ENCODE assay signal across 10 cellular contexts in the genomic region with DNA sequence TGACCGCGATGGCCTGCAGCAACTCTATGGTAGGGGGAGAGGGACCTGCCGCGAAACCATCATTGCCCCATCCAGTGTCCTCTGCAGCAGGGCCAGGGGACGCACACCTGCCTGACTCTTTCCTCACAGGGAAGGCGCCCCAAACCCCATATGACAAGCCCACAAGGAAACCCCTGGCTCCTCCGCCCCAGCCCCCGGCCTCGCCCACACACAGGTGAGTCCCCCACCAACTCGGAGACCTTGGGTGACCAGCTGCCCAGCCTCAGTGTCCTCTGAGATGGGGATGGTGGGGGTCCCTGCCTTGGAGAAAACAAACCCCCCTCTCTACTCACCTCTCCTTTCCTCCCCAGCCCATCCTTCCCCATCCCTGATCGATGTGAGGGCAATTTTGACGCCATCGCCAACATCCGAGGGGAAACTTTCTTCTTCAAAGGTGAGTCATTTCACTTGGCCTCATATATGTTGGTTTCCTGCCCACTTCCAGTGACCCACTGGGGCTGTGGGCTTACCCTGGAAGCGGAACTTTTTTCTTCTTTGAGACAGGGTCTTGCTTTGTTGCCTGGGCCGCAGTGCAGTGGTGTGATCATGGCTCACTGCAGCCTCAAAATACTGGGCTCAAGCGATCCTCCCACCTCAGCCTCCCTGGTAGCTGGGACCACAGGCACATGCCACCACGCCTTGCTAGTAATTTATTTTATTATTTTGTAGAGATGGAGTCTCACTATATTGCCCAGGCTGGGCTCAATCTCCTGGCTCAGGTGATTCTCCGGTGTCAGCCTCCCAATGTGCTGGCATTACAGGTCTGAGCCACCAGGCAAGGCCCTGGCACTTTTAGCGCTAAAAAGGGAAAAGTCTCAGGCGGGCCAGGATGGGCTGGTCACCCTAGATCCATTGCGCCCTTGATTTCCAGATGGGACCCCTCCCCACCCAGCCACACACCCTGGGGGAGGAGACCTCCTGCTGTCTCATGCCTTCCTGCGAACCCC. TPM values are rescaled to one million over a fixed set of nuclear protein-coding genes. Genes with fewer than 3 reads are reported as not detected.
A peak's percentile ranks its signal among the peaks of the same experiment; 100 is the strongest.
DNase-seq lines count a peak whose midpoint lies in the region; ATAC-seq, FAIRE-seq and TF ChIP-seq lines count a peak whose summit lies in the region.
"Had no signal": no experiment of that assay in that cellular context is flagged by ENCODE, and none has a peak within 500 bp of the region (broad histone marks: within the 10 kb centered on the region; RNA-seq: fewer than 3 reads in every experiment).

No MANE protein-coding gene starts in this region.

- peak overlapping the region; percentile 33 for H3K4me3 Mint-ChIP-seq in mesothelial cell of epicardium

- SMC1A ChIA-PET in GM12878 (lab: Charles Lee; ENCODE audit: uncharacterized antibody, unreplicated experiment): interaction anchor here (0.9 to 3.9 kb wide), 5 partner anchors 17 to 77 kb away, joined by 3 to 53 read pairs (median 4); partner anchors contain the start of gene ZNF213

- no peak overlapping the region for H3K27ac Mint-ChIP-seq in mesothelial cell of epicardium

- TF ChIP-seq RAD21 in GM12878 (IDR thresholded peaks at IDR 0.05; ENCODE audit: insufficient read depth, low read depth, low read length): no peak

- TSS peak; percentile 57 for BruUV-seq in GM12878 (replicated peaks; lab: Mats Ljungman, UMichigan)

- no peak for TF ChIP-seq EP300 in GM12878 (IDR thresholded peaks at IDR 0.05; ENCODE audit: borderline replicate concordance in 1 of 2, control insufficient read depth in 1 of 2, low read depth in 2 of 2, low read length in 2 of 2)
- TF ChIP-seq EP300 in ovary (IDR thresholded peaks at IDR 0.05): no peak

- intact Hi-C loops in GM12878 (cut with micrococcal nuclease; ENCODE audit: unreplicated experiment): loop anchor here (2.0 kb wide), 1 partner anchor 109 kb away; no protein-coding TSS in a partner anchor
- intact Hi-C loops in ovary (cut with DNase I): loop anchor here in 3 of 4 donors (5.0 to 10.0 kb wide), 2 partner anchors 107 to 110 kb away; no protein-coding TSS in a partner anchor

- no peaks in the 10 kb centered on the region for H4K20me1 ChIP-seq in GM12878 (ENCODE audit: control insufficient read depth, insufficient read depth)

- peak overlapping the region; percentile 75 for H3K4me2 ChIP-seq in GM12878 (ENCODE audit: control insufficient read depth, insufficient read depth)

- TF ChIP-seq CTCF in GM12878 (IDR thresholded peaks at IDR 0.05 in 2 of 3, conservative IDR thresholded peaks at IDR 0.05 in 1 of 3; ENCODE audit: control insufficient read depth in 2 of 3, extremely low read depth in 1 of 3, insufficient read depth in 1 of 3, low read depth in 3 of 3, low read length in 3 of 3): no peak
- no peak for TF ChIP-seq CTCF in mesothelial cell of epicardium (IDR thresholded peaks at IDR 0.05; ENCODE audit: unreplicated experiment)
- TF ChIP-seq CTCF in ovary (IDR thresholded peaks at IDR 0.05): no peak

- H2AFZ ChIP-seq in ACC112 (ENCODE audit: low read length, unreplicated experiment) (no peak overlapping the region), GM12878 (ENCODE audit: control insufficient read depth, low read depth, low read length) (no peak overlapping the region)

- TF ChIP-seq POLR2A in GM12878 (IDR thresholded peaks at IDR 0.05; ENCODE audit: low read depth, low read length) (no peak), ovary (IDR thresholded peaks at IDR 0.05) (no peak)

- H3K9me3 ChIP-seq in HAP-1: no peaks in the 10 kb centered on the region
- H3K9me3 ChIP-seq in GM12878 (replicated peaks; ENCODE audit: control insufficient read depth, insufficient read depth, low read length): no peaks in the 10 kb centered on the region
- H3K9me3 ChIP-seq in ovary: no peaks in the 10 kb centered on the region

- H3K4me3 ChIP-seq in ACC112 (ENCODE audit: low read depth, low read length) (peak overlapping the region; percentile 98), HAP-1 (peak overlapping the region; percentile 92), GM12878 (peak overlapping the region; percentile 87; the same call in 1 of the 2 replicates), ovary (no peak overlapping the region)

- no peaks in the 10 kb centered on the region for H3K9me3 Mint-ChIP-seq in mesothelial cell of epicardium

- H3K27ac ChIP-seq in ACC112 (ENCODE audit: low read depth, low read length) (no peak overlapping the region), GM12878 (ENCODE audit: control insufficient read depth, insufficient read depth) (no peak overlapping the region), ovary (no peak overlapping the region)

- in situ Hi-C loops in HAP-1 (cut with MboI; ENCODE audit: low sequenced_read_pairs) (no loop called here), GM12878 (cut with MboI) (no loop called here)

- H3K27me3 Mint-ChIP-seq in mesothelial cell of epicardium (ENCODE audit: low read depth): no peaks in the 10 kb centered on the region

- no peak overlapping the region for H3K9ac ChIP-seq in GM12878 (ENCODE audit: control insufficient read depth, insufficient read depth, low read length)

- no peaks in the 10 kb centered on the region for H3K79me2 ChIP-seq in ACC112 (ENCODE audit: control insufficient read depth, insufficient read depth, low read length, unreplicated experiment)
- no peaks in the 10 kb centered on the region for H3K79me2 ChIP-seq in GM12878 (ENCODE audit: control insufficient read depth, insufficient read depth, low read length)

- H3K36me3 Mint-ChIP-seq in mesothelial cell of epicardium: peaks cover 6% of the 10 kb centered on the region

- 85% methylated on average over 23 of the region's 23 CpGs for WGBS in GM12878 (ENCODE audit: insufficient coverage, insufficient replicate concordance, low lambda C conversion rate, missing lambda C conversion rate)
- 92 to 95% (median 93%) methylated on average over 23 of the region's 23 CpGs for WGBS in ovary, 3 donors

- CTCF ChIA-PET in GM12878 (lab: Yijun Ruan, JAX): interaction anchor here (0.9 to 9.5 kb wide), 18 partner anchors 9 to 110 kb away, joined by 3 to 174 read pairs (median 8); partner anchors contain the start of gene ZNF213

- RAD21 ChIA-PET in GM12878 (lab: Charles Lee; ENCODE audit: unreplicated experiment): interaction anchor here (0.9 to 3.0 kb wide), 7 partner anchors 16 to 115 kb away, joined by 3 to 72 read pairs (median 7); partner anchors contain the start of gene ZNF213

- H3K36me3 ChIP-seq in ACC112 (ENCODE audit: insufficient read depth, low read length) (no peaks in the 10 kb centered on the region), HAP-1 (replicated peaks) (no peaks in the 10 kb centered on the region; the same call in 1 of the 2 replicates), GM12878 (ENCODE audit: control insufficient read depth in 2 of 2, insufficient read depth in 2 of 2, low read length in 1 of 2) (no peaks in the 10 kb centered on the region), ovary (no peaks in the 10 kb centered on the region)

- DNase-seq in HAP-1 (ENCODE audit: low spot score in 2 of 2): no peak
- no peak for DNase-seq in GM12878 (ENCODE audit: low read depth, low spot score)
- DNase-seq in mesothelial cell of epicardium (ENCODE audit: low spot score in 2 of 2, unreplicated experiment in 2 of 2): no peak
- DNase-seq in ovary: no peak
- no peak for DNase-seq in HTR-8/SVneo (ENCODE audit: insufficient read length, low spot score)
- no peak for DNase-seq in HuH-7 (ENCODE audit: low spot score)
- DNase-seq: NCI-H1092, SW 1271 had no signal

- H3K4me1 Mint-ChIP-seq in mesothelial cell of epicardium: peaks cover 8% of the 10 kb centered on the region

- FAIRE-seq in GM12878 (lab: Jason Lieb, UNC) (no peak), HTR-8/SVneo (lab: Jason Lieb, UNC) (no peak)

- POLR2A ChIA-PET in GM12878 (lab: Charles Lee): interaction anchor here (0.9 to 1.4 kb wide), 3 partner anchors 14 to 73 kb away, joined by 3 to 4 read pairs (median 3); no protein-coding TSS in a partner anchor

- H3K27me3 ChIP-seq in ACC112 (ENCODE audit: insufficient read depth, low read length) (no peaks in the 10 kb centered on the region), HAP-1 (ENCODE audit: low read depth) (no peaks in the 10 kb centered on the region), GM12878 (replicated peaks in 1 of 2; ENCODE audit: control insufficient read depth in 2 of 2, insufficient read depth in 2 of 2, low read length in 1 of 2) (no peaks in the 10 kb centered on the region), ovary (no peaks in the 10 kb centered on the region)

- ATAC-seq in GM12878 (no peak), GM18517 (IDR thresholded peaks at IDR 0.05; ENCODE audit: unreplicated experiment) (no peak)

- peaks cover 10% of the 10 kb centered on the region for H3K4me1 ChIP-seq in ACC112 (ENCODE audit: control insufficient read depth, insufficient read depth, low read length, unreplicated experiment)
- H3K4me1 ChIP-seq in HAP-1: peaks cover 10% of the 10 kb centered on the region
- peaks cover 16% of the 10 kb centered on the region for H3K4me1 ChIP-seq in GM12878 (ENCODE audit: control insufficient read depth, insufficient read depth, low read length)
- peaks cover 8% of the 10 kb centered on the region for H3K4me1 ChIP-seq in ovary (ENCODE audit: insufficient read depth)

RNA-seq across cellular contexts. Expression of gene IL32, which starts 8.0 kb away (rescaled TPM):
- total RNA-seq in GM12878 (2013; cell fraction: nucleolus; rRNA removed): 76.5 and 84.9 TPM in 2 replicates
- total RNA-seq in GM12878 (2014; rRNA removed) (61.5 and 70.0 TPM in 2 replicates), GM12878 (2014; rRNA removed; fragmentation: Illumina TruSeq; extraction: Trizol) (25.8 and 27.0 TPM in 2 replicates), GM12878 (2021) (69.5 and 72.6 TPM in 2 replicates), mesothelial cell of epicardium (4.9 to 6.0 TPM (median 5.5 TPM) in 3 replicates), ovary (10 to 100 TPM in 4 of 7 donors, 1 to 10 TPM in 3; 3.8 to 24.7 (median 10.6) TPM)
- polyA plus RNA-seq in GM12878 (2011; ENCODE audit: low read depth): 89.9 TPM
- polyA plus RNA-seq in GM12878 (2011; rRNA removed) (92.5 and 122 TPM in 2 replicates), GM12878 (2014; fragmentation: Illumina TruSeq; extraction: Trizol) (30.5 and 54.4 TPM in 2 replicates), GM12878 (2014; fragmentation: Nextera tagmentation; extraction: Ambion mirVana) (10 to 100 TPM; 44.8 to 49.3 TPM), GM12878 (2014; rRNA removed) (74.1 and 82.0 TPM in 2 replicates), GM12878 (2016; fragmentation: Nextera tagmentation; extraction: Ambion mirVana) (10 to 100 TPM; 51.1 to 57.2 TPM), ovary (10 to 100 TPM; 23.9 to 54.9 TPM)
- 206 and 287 TPM in 2 replicates for polyA plus RNA-seq in GM12878 (2011; cell fraction: cytosol; rRNA removed)
- 208 and 325 TPM in 2 replicates for polyA plus RNA-seq in GM12878 (2011; cell fraction: nucleus; rRNA removed)
- 178 and 191 TPM in 2 replicates for polyA plus RNA-seq in GM12878 (2012)
- 37.9 and 97.9 TPM in 2 replicates for polyA minus RNA-seq in GM12878 (2011; rRNA and poly(A)+ RNA removed)
- 52.2 and 53.5 TPM in 2 replicates for polyA minus RNA-seq in GM12878 (2011; cell fraction: cytosol; rRNA and poly(A)+ RNA removed)
- polyA minus RNA-seq in GM12878 (2011; cell fraction: nucleus; rRNA and poly(A)+ RNA removed): 55.2 and 62.4 TPM in 2 replicates

RNA-seq across cellular contexts. Expression of gene MMP25, which starts 11.1 kb away (rescaled TPM):
- 0.19 and 0.24 TPM in 2 replicates for total RNA-seq in GM12878 (2013; cell fraction: nucleolus; rRNA removed)
- total RNA-seq in GM12878 (2014; rRNA removed) (0.11 and 0.33 TPM in 2 replicates), GM12878 (2014; rRNA removed; fragmentation: Illumina TruSeq; extraction: Trizol) (0.18 and 0.31 TPM in 2 replicates), GM12878 (2021) (0.31 and 0.35 TPM in 2 replicates), mesothelial cell of epicardium (0.09 to 0.16 TPM (median 0.11 TPM) in 3 replicates), ovary (under 1 TPM in 6 of 7 donors, not detected in 1; 0.15 to 0.72 (median 0.61) TPM)
- not detected for polyA plus RNA-seq in GM12878 (2011; ENCODE audit: low read depth)
- polyA plus RNA-seq in GM12878 (2011; rRNA removed) (0.01 and 0.03 TPM in 2 replicates), GM12878 (2014; fragmentation: Illumina TruSeq; extraction: Trizol) (0.06 TPM in 1 of 2 replicates, not detected in the other), GM12878 (2014; fragmentation: Nextera tagmentation; extraction: Ambion mirVana) (under 1 TPM in 1 of 2 experiments, not detected in 1; 0.04 TPM), GM12878 (2014; rRNA removed) (0.35 and 0.39 TPM in 2 replicates), GM12878 (2016; fragmentation: Nextera tagmentation; extraction: Ambion mirVana) (under 1 TPM; 0.13 to 0.36 TPM), ovary (under 1 TPM; 0.17 to 0.59 TPM)
- 0.01 and 0.05 TPM in 2 replicates for polyA plus RNA-seq in GM12878 (2011; cell fraction: cytosol; rRNA removed)
- 0.42 and 0.53 TPM in 2 replicates for polyA plus RNA-seq in GM12878 (2011; cell fraction: nucleus; rRNA removed)
- polyA plus RNA-seq in GM12878 (2012): 0.83 and 1.1 TPM in 2 replicates
- polyA minus RNA-seq in GM12878 (2011; rRNA and poly(A)+ RNA removed): 0.07 and 0.67 TPM in 2 replicates
- 0.27 TPM in 1 of 2 replicates, not detected in the other for polyA minus RNA-seq in GM12878 (2011; cell fraction: cytosol; rRNA and poly(A)+ RNA removed)
- polyA minus RNA-seq in GM12878 (2011; cell fraction: nucleus; rRNA and poly(A)+ RNA removed): 0.60 and 0.67 TPM in 2 replicates

RNA-seq across cellular contexts. Expression of gene BICDL2, which starts 20.7 kb away (rescaled TPM):
- not detected in 2 replicates for total RNA-seq in GM12878 (2013; cell fraction: nucleolus; rRNA removed)
- total RNA-seq in GM12878 (2014; rRNA removed) (not detected in 2 replicates), GM12878 (2014; rRNA removed; fragmentation: Illumina TruSeq; extraction: Trizol) (not detected in 2 replicates), GM12878 (2021) (not detected in 2 replicates), mesothelial cell of epicardium (4.5 to 5.8 TPM (median 5.1 TPM) in 3 replicates), ovary (10 to 100 TPM in 1 of 7 donors, 1 to 10 TPM in 2, under 1 TPM in 2, not detected in 2; 0.89 to 21.9 (median 1.7) TPM)
- polyA plus RNA-seq in GM12878 (2011; ENCODE audit: low read depth): 0.14 TPM
- polyA plus RNA-seq in GM12878 (2011; rRNA removed) (not detected in 2 replicates), GM12878 (2014; fragmentation: Illumina TruSeq; extraction: Trizol) (not detected in 2 replicates), GM12878 (2014; fragmentation: Nextera tagmentation; extraction: Ambion mirVana) (not detected), GM12878 (2014; rRNA removed) (not detected in 2 replicates), GM12878 (2016; fragmentation: Nextera tagmentation; extraction: Ambion mirVana) (not detected), ovary (under 1 TPM in 1 of 2 donors, not detected in 1; 0.02 TPM)
- 0.01 TPM in 1 of 2 replicates, not detected in the other for polyA plus RNA-seq in GM12878 (2011; cell fraction: cytosol; rRNA removed)
- not detected in 2 replicates for polyA plus RNA-seq in GM12878 (2011; cell fraction: nucleus; rRNA removed)
- polyA plus RNA-seq in GM12878 (2012): 0.20 and 0.36 TPM in 2 replicates
- not detected in 2 replicates for polyA minus RNA-seq in GM12878 (2011; rRNA and poly(A)+ RNA removed)
- not detected in 2 replicates for polyA minus RNA-seq in GM12878 (2011; cell fraction: cytosol; rRNA and poly(A)+ RNA removed)
- polyA minus RNA-seq in GM12878 (2011; cell fraction: nucleus; rRNA and poly(A)+ RNA removed): not detected in 2 replicates

RNA-seq across cellular contexts. Expression of gene THOC6, which starts 33.6 kb away (rescaled TPM):
- 8.7 and 11.1 TPM in 2 replicates for total RNA-seq in GM12878 (2013; cell fraction: nucleolus; rRNA removed)
- total RNA-seq in GM12878 (2014; rRNA removed) (21.6 and 28.5 TPM in 2 replicates), GM12878 (2014; rRNA removed; fragmentation: Illumina TruSeq; extraction: Trizol) (15.1 and 15.9 TPM in 2 replicates), GM12878 (2021) (31.6 and 33.1 TPM in 2 replicates), mesothelial cell of epicardium (59.8 to 62.4 TPM (median 60.2 TPM) in 3 replicates), ovary (10 to 100 TPM in 6 of 7 donors, 1 to 10 TPM in 1; 6.7 to 21.0 (median 15.6) TPM)
- 12.2 TPM for polyA plus RNA-seq in GM12878 (2011; ENCODE audit: low read depth)
- polyA plus RNA-seq in GM12878 (2011; rRNA removed) (15.5 and 27.3 TPM in 2 replicates), GM12878 (2014; fragmentation: Illumina TruSeq; extraction: Trizol) (4.8 and 14.3 TPM in 2 replicates), GM12878 (2014; fragmentation: Nextera tagmentation; extraction: Ambion mirVana) (1 to 10 TPM; 1.0 to 2.4 TPM), GM12878 (2014; rRNA removed) (31.7 and 35.2 TPM in 2 replicates), GM12878 (2016; fragmentation: Nextera tagmentation; extraction: Ambion mirVana) (10 to 100 TPM; 53.7 to 54.4 TPM), ovary (10 to 100 TPM in 1 of 2 donors, 1 to 10 TPM in 1; 3.5 to 14.3 TPM)
- 46.8 and 56.3 TPM in 2 replicates for polyA plus RNA-seq in GM12878 (2011; cell fraction: cytosol; rRNA removed)
- polyA plus RNA-seq in GM12878 (2011; cell fraction: nucleus; rRNA removed): 79.2 and 92.0 TPM in 2 replicates
- 21.6 and 22.1 TPM in 2 replicates for polyA plus RNA-seq in GM12878 (2012)
- 24.2 and 39.7 TPM in 2 replicates for polyA minus RNA-seq in GM12878 (2011; rRNA and poly(A)+ RNA removed)
- 15.9 and 22.9 TPM in 2 replicates for polyA minus RNA-seq in GM12878 (2011; cell fraction: cytosol; rRNA and poly(A)+ RNA removed)
- polyA minus RNA-seq in GM12878 (2011; cell fraction: nucleus; rRNA and poly(A)+ RNA removed): 12.2 and 14.4 TPM in 2 replicates

RNA-seq across cellular contexts. Expression of gene HCFC1R1, which starts 33.7 kb away (rescaled TPM):
- total RNA-seq in GM12878 (2013; cell fraction: nucleolus; rRNA removed): 2.1 and 4.9 TPM in 2 replicates
- total RNA-seq in GM12878 (2014; rRNA removed): 35.9 and 40.7 TPM in 2 replicates
- 13.7 and 14.6 TPM in 2 replicates for total RNA-seq in GM12878 (2014; rRNA removed; fragmentation: Illumina TruSeq; extraction: Trizol)
- total RNA-seq in GM12878 (2021): 26.6 and 31.7 TPM in 2 replicates
- 19.7 TPM for polyA plus RNA-seq in GM12878 (2011; ENCODE audit: low read depth)
- 6.8 and 14.3 TPM in 2 replicates for polyA plus RNA-seq in GM12878 (2011; rRNA removed)
- 32.2 and 43.9 TPM in 2 replicates for polyA plus RNA-seq in GM12878 (2011; cell fraction: cytosol; rRNA removed)
- 23.6 and 24.4 TPM in 2 replicates for polyA plus RNA-seq in GM12878 (2011; cell fraction: nucleus; rRNA removed)
- polyA plus RNA-seq in GM12878 (2012): 32.7 and 35.7 TPM in 2 replicates
- 4.8 and 11.5 TPM in 2 replicates for polyA plus RNA-seq in GM12878 (2014; fragmentation: Illumina TruSeq; extraction: Trizol)
- 10 to 100 TPM in 1 of 2 experiments, 1 to 10 TPM in 1; 2.8 to 10.2 TPM for polyA plus RNA-seq in GM12878 (2014; fragmentation: Nextera tagmentation; extraction: Ambion mirVana)
- polyA plus RNA-seq in GM12878 (2014; rRNA removed): 41.9 and 48.1 TPM in 2 replicates
- polyA plus RNA-seq in GM12878 (2016; fragmentation: Nextera tagmentation; extraction: Ambion mirVana): 10 to 100 TPM; 31.4 to 42.5 TPM
- 3.3 and 14.3 TPM in 2 replicates for polyA minus RNA-seq in GM12878 (2011; rRNA and poly(A)+ RNA removed)
- 14.7 and 14.8 TPM in 2 replicates for polyA minus RNA-seq in GM12878 (2011; cell fraction: cytosol; rRNA and poly(A)+ RNA removed)
- 3.3 and 5.1 TPM in 2 replicates for polyA minus RNA-seq in GM12878 (2011; cell fraction: nucleus; rRNA and poly(A)+ RNA removed)
- 64.0 to 68.5 TPM (median 65.7 TPM) in 3 replicates for total RNA-seq in mesothelial cell of epicardium
- total RNA-seq in ovary: 10 to 100 TPM; 15.9 to 73.1 (median 55.1) TPM
- polyA plus RNA-seq in ovary: 10 to 100 TPM; 27.5 to 82.0 TPM
